ENCODE assay signal across 8 cellular contexts in genomic region chr22:30636226-30637077, GRCh38.
DNase-seq lines count a peak whose midpoint lies in the region; ATAC-seq and TF ChIP-seq lines count a peak whose summit lies in the region.

No MANE protein-coding gene starts in this region.

- no peak for TF ChIP-seq CTCF in astrocyte of the cerebellum (IDR thresholded peaks at IDR 0.05; ENCODE audit: low read depth, low read length, missing control alignments)

- H3K27ac ChIP-seq in iPS-18a (ENCODE audit: low read length) (no peak overlapping the region), skin epidermis (peak overlapping the region in 20 of 21 experiments; percentile 44 to 95 (median 80))

- no peaks in the 10 kb centered on the region for H3K36me3 ChIP-seq in ES-I3 (ENCODE audit: insufficient read depth, low read length)
- no peaks in the 10 kb centered on the region for H3K36me3 ChIP-seq in iPS-18a (ENCODE audit: control insufficient read depth, low read depth, low read length)

- H3K9me3 ChIP-seq in ES-I3 (ENCODE audit: control insufficient read depth, insufficient read depth, low read length) (no peaks in the 10 kb centered on the region), iPS-18a (ENCODE audit: control insufficient read depth, low read depth, low read length) (no peaks in the 10 kb centered on the region)

- H3K4me3 ChIP-seq in astrocyte of the cerebellum (ENCODE audit: low read depth, low read length) (peak overlapping the region; percentile 47), iPS-18a (ENCODE audit: low read length) (peak overlapping the region; percentile 55), skin epidermis (peak overlapping the region; percentile 49 to 71 (median 54))

- H3K9ac ChIP-seq in ES-I3 (ENCODE audit: low read depth, low read length) (peak overlapping the region; percentile 85), iPS-18a (ENCODE audit: low read length) (peak overlapping the region; percentile 39)

- DNase-seq in NCI-H146 treated with DMSO at 0.1 percent for 48 hours (lab: John Stamatoyannopoulos, UW; ENCODE audit: unreplicated experiment): peak; percentile 3
- no peak for DNase-seq in astrocyte of the cerebellum (ENCODE audit: low read depth)
- DNase-seq in NOMO-1 treated with dmso at 0.1 percent for 144 hours (lab: John Stamatoyannopoulos, UW; ENCODE audit: unreplicated experiment): no peak

- peaks cover 4% of the 10 kb centered on the region for H3K27me3 ChIP-seq in iPS-18a (ENCODE audit: control insufficient read depth, insufficient read depth, low read length)

- ATAC-seq in HG03571 (IDR thresholded peaks at IDR 0.05; ENCODE audit: unreplicated experiment): no peak
- no peak for ATAC-seq in HG02938 (IDR thresholded peaks at IDR 0.05; ENCODE audit: unreplicated experiment)

- H3K4me1 ChIP-seq in ES-I3 (ENCODE audit: insufficient read depth, low read length) (no peaks in the 10 kb centered on the region; the same call in 1 of the 2 replicates), iPS-18a (ENCODE audit: control insufficient read depth, low read depth, low read length) (peaks cover 7% of the 10 kb centered on the region)

- in situ Hi-C loops in astrocyte of the cerebellum (cut with HindIII; ENCODE audit: low sequenced_read_pairs): no loop called here
